In the genomic region with DNA sequence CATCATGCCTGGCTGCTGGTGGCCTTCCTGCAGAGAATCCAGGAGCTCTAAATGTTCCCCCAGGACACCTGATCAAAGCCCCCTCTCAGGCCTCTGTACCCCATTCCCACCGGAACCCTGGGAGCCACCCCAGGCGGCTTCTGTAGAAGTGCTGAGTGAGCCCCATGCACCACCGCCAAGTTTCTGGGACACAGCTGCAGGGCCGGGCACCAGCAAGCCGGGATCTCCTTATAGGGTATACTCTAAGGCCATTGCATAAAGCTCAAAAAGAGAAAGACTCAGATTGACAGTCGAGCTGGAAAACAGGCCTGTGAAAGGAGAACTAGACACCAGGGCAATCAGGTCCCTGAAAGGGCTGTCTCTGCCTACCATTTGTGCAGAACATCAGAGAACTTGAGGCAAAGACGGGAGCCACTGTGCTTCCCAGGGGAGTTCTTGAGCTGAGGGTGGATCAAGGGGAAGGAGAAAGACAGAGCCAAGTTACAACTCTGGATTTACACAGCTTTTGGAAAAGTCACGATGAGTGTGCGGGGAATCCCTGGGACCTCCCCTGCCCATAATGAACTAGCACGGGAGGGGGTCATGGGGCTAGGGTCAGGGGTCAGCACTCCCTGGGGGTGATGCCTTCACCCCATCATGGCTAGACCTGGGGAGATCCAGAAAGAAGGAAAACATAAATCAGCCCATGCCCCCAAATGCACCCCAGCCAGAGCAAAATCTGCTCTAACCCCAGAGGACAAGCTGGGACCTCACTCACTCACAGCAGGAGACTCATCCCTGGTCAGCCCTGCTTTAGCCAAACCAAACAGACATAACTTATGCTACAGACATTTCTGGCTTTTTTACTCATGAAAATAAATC, we compare ENCODE assay signal across 10 cellular contexts. TPM values are rescaled to one million over a fixed set of nuclear protein-coding genes. Genes with fewer than 3 reads are reported as not detected.
DNase-seq lines count a peak whose midpoint lies in the region; ATAC-seq and TF ChIP-seq lines count a peak whose summit lies in the region.
"Had no signal": no experiment of that assay in that cellular context is flagged by ENCODE, and none has a peak within 500 bp of the region (broad histone marks: within the 10 kb centered on the region; RNA-seq: fewer than 3 reads in every experiment).

No MANE protein-coding gene starts in this region.

- H3K36me3 ChIP-seq in CD8-positive, alpha-beta T cell (ENCODE audit: insufficient read depth, low read length): no peaks in the 10 kb centered on the region
- H3K36me3 ChIP-seq in esophagus muscularis mucosa: no peaks in the 10 kb centered on the region
- H3K36me3 ChIP-seq in rectal smooth muscle tissue (ENCODE audit: control insufficient read depth, insufficient read depth, low read length): no peaks in the 10 kb centered on the region
- no peaks in the 10 kb centered on the region for H3K36me3 ChIP-seq in mammary epithelial cell (ENCODE audit: insufficient read depth, low read length)

- H3K4me1 Mint-ChIP-seq in CD8-positive, alpha-beta T cell (ENCODE audit: low read depth): peaks cover 88% of the 10 kb centered on the region

- H3K4me1 ChIP-seq in CD8-positive, alpha-beta T cell (ENCODE audit: insufficient read depth, low read length): peaks cover 71% of the 10 kb centered on the region
- H3K4me1 ChIP-seq in esophagus muscularis mucosa: peaks cover 61 to 100% (median 100%) of the 10 kb centered on the region in 4 donors
- peaks cover 51% of the 10 kb centered on the region for H3K4me1 ChIP-seq in rectal smooth muscle tissue (ENCODE audit: control insufficient read depth, insufficient read depth, low read length)
- peaks cover 19% of the 10 kb centered on the region for H3K4me1 ChIP-seq in mammary epithelial cell (ENCODE audit: insufficient read depth, low read length)

- no peak overlapping the region for H3K4me3 ChIP-seq in CD8-positive, alpha-beta T cell (ENCODE audit: low read depth, low read length)
- H3K4me3 ChIP-seq in NB4 (ENCODE audit: low read depth, low read length) (peak overlapping the region; percentile 43), esophagus muscularis mucosa (no peak overlapping the region), rectal smooth muscle tissue (ENCODE audit: low read length) (no peak overlapping the region), mammary epithelial cell (replicated peaks in 1 of 3; ENCODE audit: insufficient read depth in 1 of 3, low read depth in 2 of 3, low read length in 3 of 3) (no peak overlapping the region)

- POLR2A ChIA-PET in CD8-positive, alpha-beta T cell (lab: Charles Lee): interaction anchor here (0.9 to 1.4 kb wide), 4 partner anchors 15 to 49 kb away, joined by 3 to 5 read pairs (median 4); no protein-coding TSS in a partner anchor

- intact Hi-C loops in CD8-positive, alpha-beta T cell (cut with DNase I, micrococcal nuclease): loop anchor here in 1 of 2 experiments (5.0 kb wide), 1 partner anchor 118 kb away; a partner anchor contains a TSS
- intact Hi-C loops in esophagus muscularis mucosa (cut with DNase I): no loop called here
- intact Hi-C loops in mammary epithelial cell (cut with micrococcal nuclease): no loop called here

- DNase-seq in CD8-positive, alpha-beta T cell: no peak
- DNase-seq in NB4 (ENCODE audit: low read depth) (peak; percentile 39), esophagus muscularis mucosa (ENCODE audit: extremely low spot score) (no peak), NCI-H345 (lab: John Stamatoyannopoulos, UW) (no peak), mammary epithelial cell (no peak), NCI-H1092 treated with DMSO at 0.1 percent for 48 hours (lab: John Stamatoyannopoulos, UW) (no peak)
- DNase-seq: NCI-H446 treated with DMSO at 0.1 percent for 48 hours had no signal

- H3K27me3 ChIP-seq in CD8-positive, alpha-beta T cell (ENCODE audit: insufficient read depth, low read length): no peaks in the 10 kb centered on the region
- H3K27me3 ChIP-seq in esophagus muscularis mucosa (no peaks in the 10 kb centered on the region), rectal smooth muscle tissue (ENCODE audit: control insufficient read depth, insufficient read depth, low read length) (no peaks in the 10 kb centered on the region), mammary epithelial cell (ENCODE audit: insufficient read depth, low read length) (no peaks in the 10 kb centered on the region)

- H3K4me3 Mint-ChIP-seq in CD8-positive, alpha-beta T cell: no peak overlapping the region

- in situ Hi-C loops in mammary epithelial cell (cut with MboI; ENCODE audit: low sequenced_read_pairs in 2 of 2): no loop called here

- H4K20me1 ChIP-seq in mammary epithelial cell (ENCODE audit: insufficient read depth, low read length): no peaks in the 10 kb centered on the region

- no peak for TF ChIP-seq POLR2A in NB4 (IDR thresholded peaks at IDR 0.05; ENCODE audit: extremely low read depth, insufficient read length)
- TF ChIP-seq POLR2A in esophagus muscularis mucosa (IDR thresholded peaks at IDR 0.05; ENCODE audit: low read depth): no peak

- CTCF ChIA-PET in CD8-positive, alpha-beta T cell (lab: Charles Lee): interaction anchor here (0.7 to 8.0 kb wide), 5 partner anchors 9 to 49 kb away, joined by 3 to 65 read pairs (median 4); a partner anchor contains a TSS
- CTCF ChIA-PET in mammary epithelial cell (lab: Charles Lee; ENCODE audit: low non-redundant PET): interaction anchor here (0.6 kb wide), 1 partner anchor 184 kb away, joined by 3 read pairs; no protein-coding TSS in a partner anchor

- 26% methylated on average over 9 of the region's 10 CpGs for WGBS in esophagus muscularis mucosa
- WGBS in mammary epithelial cell (ENCODE audit: low coverage, missing lambda C conversion rate): 98% methylated on average over 9 of the region's 10 CpGs

- no peak for TF ChIP-seq EP300 in esophagus muscularis mucosa (IDR thresholded peaks at IDR 0.05)

- H3K9ac ChIP-seq in rectal smooth muscle tissue (ENCODE audit: low read length): no peak overlapping the region
- H3K9ac ChIP-seq in mammary epithelial cell (ENCODE audit: insufficient read depth, low read length): no peak overlapping the region

- H2AFZ ChIP-seq in mammary epithelial cell (ENCODE audit: low read depth, low read length): no peak overlapping the region

- no peaks in the 10 kb centered on the region for H3K9me3 Mint-ChIP-seq in CD8-positive, alpha-beta T cell

- TF ChIP-seq CTCF in CD8-positive, alpha-beta T cell (IDR thresholded peaks at IDR 0.05): no peak
- TF ChIP-seq CTCF in NB4 (IDR thresholded peaks at IDR 0.05; ENCODE audit: low read depth, low read length): no peak
- no peak for TF ChIP-seq CTCF in esophagus muscularis mucosa (IDR thresholded peaks at IDR 0.05)
- no peak for TF ChIP-seq CTCF in mammary epithelial cell (conservative IDR thresholded peaks at IDR 0.05 in 1 of 2, IDR thresholded peaks at IDR 0.05 in 1 of 2; ENCODE audit: extremely low read depth in 1 of 2, insufficient read depth in 1 of 2, low read depth in 1 of 2, low read length in 2 of 2)

- no peak overlapping the region for H3K27ac ChIP-seq in CD8-positive, alpha-beta T cell (ENCODE audit: low read depth, low read length)
- peak overlapping the region; percentile 80 to 91 (median 86) for H3K27ac ChIP-seq in esophagus muscularis mucosa (replicated peaks in 1 of 4)
- peak overlapping the region; percentile 82 for H3K27ac ChIP-seq in rectal smooth muscle tissue (ENCODE audit: low read depth, low read length)
- no peak overlapping the region for H3K27ac ChIP-seq in mammary epithelial cell (ENCODE audit: insufficient read depth, low read depth, low read length)

- H3K79me2 ChIP-seq in mammary epithelial cell (ENCODE audit: insufficient read depth, low read length): peaks cover 57% of the 10 kb centered on the region

- peak overlapping the region; percentile 91 for H3K27ac Mint-ChIP-seq in CD8-positive, alpha-beta T cell

- no peaks in the 10 kb centered on the region for H3K36me3 Mint-ChIP-seq in CD8-positive, alpha-beta T cell

- no peaks in the 10 kb centered on the region for H3K27me3 Mint-ChIP-seq in CD8-positive, alpha-beta T cell (ENCODE audit: low read depth)

- no peaks in the 10 kb centered on the region for H3K9me3 ChIP-seq in CD8-positive, alpha-beta T cell (ENCODE audit: low read length)
- H3K9me3 ChIP-seq in esophagus muscularis mucosa (no peaks in the 10 kb centered on the region), mammary epithelial cell (replicated peaks; ENCODE audit: insufficient read depth, low read length) (no peaks in the 10 kb centered on the region)

- BruUV-seq in mammary epithelial cell (replicated peaks; lab: Mats Ljungman, UMichigan): no TSS peak

- dilution Hi-C loops in mammary epithelial cell (cut with HindIII; ENCODE audit: low sequenced_read_pairs): no loop called here

- no peak overlapping the region for H3K4me2 ChIP-seq in mammary epithelial cell (ENCODE audit: insufficient read depth, low read depth, low read length)

- ATAC-seq in CD8-positive, alpha-beta T cell: no peak
- ATAC-seq in HG03442 (IDR thresholded peaks at IDR 0.05; ENCODE audit: unreplicated experiment): no peak
- ATAC-seq: sciatic nerve had no signal

RNA-seq across cellular contexts. Expression of a gene that starts 51.1 kb away (rescaled TPM):
- 10 to 100 TPM; 24.9 to 27.9 TPM for total RNA-seq in CD8-positive, alpha-beta T cell
- total RNA-seq in esophagus muscularis mucosa: 100 to 1,000 TPM; 108 to 221 (median 138) TPM
- 100 to 1,000 TPM in 1 of 2 donors, 10 to 100 TPM in 1; 38.8 to 104 TPM for total RNA-seq in mammary epithelial cell
- 80.2 TPM for polyA plus RNA-seq in mammary epithelial cell
- polyA minus RNA-seq in mammary epithelial cell: 163 TPM

Comparison
In these comparisons a context has a peak if more than half of its experiments do, and no peak if none do; other contexts are left out.
1. H3K27ac ChIP-seq: peak in esophagus muscularis mucosa (4 of 4) and rectal smooth muscle tissue (single experiment); none in CD8-positive, alpha-beta T cell (single experiment) and mammary epithelial cell (single experiment).